In the genomic region with DNA sequence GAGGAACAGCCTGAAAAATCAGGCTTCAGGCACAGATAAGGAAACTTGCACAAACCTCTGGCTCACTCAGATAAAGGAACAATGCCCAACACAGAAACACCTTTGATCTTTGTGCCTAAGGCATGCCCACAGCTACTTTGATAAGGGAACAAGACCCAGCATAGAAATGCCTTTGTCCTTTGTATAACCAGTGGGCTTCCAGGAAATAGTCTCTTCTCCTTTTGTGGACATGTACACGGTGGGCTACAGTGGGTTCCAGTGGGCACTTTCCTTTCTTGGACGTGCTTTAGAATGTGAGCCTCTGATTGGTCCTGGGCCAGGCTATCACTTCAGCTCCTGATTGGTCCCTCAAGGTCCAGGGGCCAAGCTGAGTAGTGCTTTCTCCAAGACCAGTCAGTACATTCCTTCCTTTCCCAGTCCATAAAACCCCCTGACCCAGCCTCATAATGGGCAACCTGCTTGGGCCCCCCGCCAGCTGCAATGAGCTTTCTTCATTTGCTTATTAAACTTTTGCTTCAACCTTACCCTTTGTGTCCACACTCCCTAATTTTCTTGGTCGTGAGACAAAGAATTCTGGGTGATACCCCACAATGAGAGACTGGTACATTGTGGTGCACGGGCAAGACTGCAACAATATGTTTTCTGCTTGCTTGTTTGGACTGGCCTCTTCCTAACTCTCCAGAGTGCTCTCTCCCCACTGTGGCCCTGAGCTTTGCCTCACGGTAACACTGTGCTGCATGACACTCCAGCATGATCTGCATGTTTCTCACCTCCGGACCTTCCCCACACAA, we compare ENCODE assay signal across 34 cellular contexts. TPM values are rescaled to one million over a fixed set of nuclear protein-coding genes. Genes with fewer than 3 reads are reported as not detected.
DNase-seq lines count a peak whose midpoint lies in the region; ATAC-seq and TF ChIP-seq lines count a peak whose summit lies in the region.
"Had no signal": no experiment of that assay in that cellular context is flagged by ENCODE, and none has a peak within 500 bp of the region (broad histone marks: within the 10 kb centered on the region; RNA-seq: fewer than 3 reads in every experiment).

No MANE protein-coding gene starts in this region.

- peak overlapping the region in 2 of 3 donors; percentile 34 to 94 for H3K27ac Mint-ChIP-seq in CD4-positive, CD25-positive, alpha-beta regulatory T cell
- peak overlapping the region; percentile 65 for H3K27ac Mint-ChIP-seq in Caco-2 (ENCODE audit: unreplicated experiment)
- H3K27ac Mint-ChIP-seq in activated T-helper 2 cell treated with anti-CD3 and anti-CD28 coated beads, Interferon-gamma antibody, Interleukin-2, Interleukin-4, amounts not matched to agents 10 μg/mL and 5 μg/mL and 100 μg/mL, durations not matched to agents 14 hours and 24 hours and 36 hours: peak overlapping the region; percentile 5
- no peak overlapping the region for H3K27ac Mint-ChIP-seq in nephron
- H3K27ac Mint-ChIP-seq in CD14-positive monocyte: no peak overlapping the region
- H3K27ac Mint-ChIP-seq: activated T-cell treated with anti-CD3 and anti-CD28 coated beads, Interleukin-2, amount 50 U/mL, for 72 hours had no signal

- CTCF ChIA-PET in Caco-2 (lab: Charles Lee): no interaction called here

- POLR2A ChIA-PET in Caco-2 (lab: Charles Lee): interaction anchor here (0.6 kb wide), 1 partner anchor 16 kb away, joined by 5 read pairs; no protein-coding TSS in a partner anchor

- H3K4me1 Mint-ChIP-seq in CD4-positive, CD25-positive, alpha-beta regulatory T cell: peaks cover 8 to 34% (median 16%) of the 10 kb centered on the region in 4 donors
- H3K4me1 Mint-ChIP-seq in Caco-2 (ENCODE audit: low read depth, unreplicated experiment): peaks cover 29% of the 10 kb centered on the region
- H3K4me1 Mint-ChIP-seq in activated T-helper 2 cell treated with anti-CD3 and anti-CD28 coated beads, Interferon-gamma antibody, Interleukin-2, Interleukin-4, amounts not matched to agents 10 μg/mL and 5 μg/mL and 100 μg/mL, durations not matched to agents 14 hours and 24 hours and 36 hours (ENCODE audit: low read depth): peaks cover 14% of the 10 kb centered on the region
- H3K4me1 Mint-ChIP-seq in nephron: peaks cover 10% of the 10 kb centered on the region
- peaks cover 14% of the 10 kb centered on the region for H3K4me1 Mint-ChIP-seq in CD14-positive monocyte

- intact Hi-C loops in Caco-2 (cut with micrococcal nuclease; ENCODE audit: unreplicated experiment): no loop called here
- intact Hi-C loops in activated T-helper 2 cell treated with anti-CD3 and anti-CD28 coated beads, Interferon-gamma antibody, Interleukin-2, Interleukin-4, amounts not matched to agents 10 μg/mL and 5 μg/mL and 100 μg/mL, durations not matched to agents 14 hours and 24 hours and 36 hours (cut with micrococcal nuclease): loop anchor here (10.0 kb wide), 1 partner anchor 145 kb away; no protein-coding TSS in a partner anchor
- intact Hi-C loops in head of caudate nucleus (cut with DNase I): no loop called here
- intact Hi-C loops in CD14-positive monocyte (cut with micrococcal nuclease): loop anchor here (5.0 kb wide), 2 partner anchors 72 to 222 kb away; partner anchors contain the start of gene SMARCB1 (in 1 of the 2)
- intact Hi-C loops in dorsolateral prefrontal cortex (cut with DNase I): loop anchor here in 1 of 2 donors (10.0 kb wide), 1 partner anchor 165 kb away; no protein-coding TSS in a partner anchor

- no peaks in the 10 kb centered on the region for H3K36me3 ChIP-seq in CD4-positive, CD25-positive, alpha-beta regulatory T cell (ENCODE audit: control insufficient read depth, insufficient read depth, low read length)
- no peaks in the 10 kb centered on the region for H3K36me3 ChIP-seq in Caco-2 (ENCODE audit: control insufficient read depth, insufficient read depth, low read length)
- no peaks in the 10 kb centered on the region for H3K36me3 ChIP-seq in right atrium auricular region
- H3K36me3 ChIP-seq: breast epithelium, transverse colon had no signal

- H3K4me3 ChIP-seq in CD4-positive, CD25-positive, alpha-beta regulatory T cell (ENCODE audit: low read depth, low read length): no peak overlapping the region
- H3K4me3 ChIP-seq in Caco-2 (ENCODE audit: low read depth, low read length) (no peak overlapping the region), right atrium auricular region (no peak overlapping the region), dorsolateral prefrontal cortex (no peak overlapping the region)
- H3K4me3 ChIP-seq: breast epithelium, GM12878, transverse colon had no signal

- H3K27ac ChIP-seq in CD4-positive, CD25-positive, alpha-beta regulatory T cell (ENCODE audit: insufficient read depth, low read length, poor library complexity, severe bottlenecking): no peak overlapping the region
- no peak overlapping the region for H3K27ac ChIP-seq in right atrium auricular region
- no peak overlapping the region for H3K27ac ChIP-seq in dorsolateral prefrontal cortex
- H3K27ac ChIP-seq: breast epithelium, KMS-11, parathyroid adenoma, RWPE1 had no signal

- BruUV-seq in Caco-2 (replicated peaks; lab: Mats Ljungman, UMichigan): no TSS peak

- no peaks in the 10 kb centered on the region for H3K9me3 ChIP-seq in CD4-positive, CD25-positive, alpha-beta regulatory T cell (ENCODE audit: control insufficient read depth in 2 of 2, low read length in 2 of 2)
- peaks cover 11% of the 10 kb centered on the region; the same call in 1 of the 2 replicates for H3K9me3 ChIP-seq in Caco-2
- H3K9me3 ChIP-seq in right atrium auricular region: no peaks in the 10 kb centered on the region
- H3K9me3 ChIP-seq: breast epithelium, transverse colon had no signal

- no peak for ATAC-seq in CD4-positive, CD25-positive, alpha-beta regulatory T cell (ENCODE audit: low read depth in 2 of 2)
- ATAC-seq: activated CD8-positive, alpha-beta memory T cell treated with anti-CD3 and anti-CD28 coated beads, Interleukin-2, amount 10 ng/mL, durations not matched to agents 7 days and 5 days; activated T-cell treated with anti-CD3 and anti-CD28 coated beads, Interleukin-2, amount 50 U/mL, for 72 hours; GM12878; natural killer cell treated with Interleukin-12 subunit alpha and Interleukin-12 subunit beta and Interleukin-15 and Interleukin-18, amount 100 ng/mL, for 72 hours; right cardiac atrium had no signal

- H3K27me3 ChIP-seq in CD4-positive, CD25-positive, alpha-beta regulatory T cell (ENCODE audit: control insufficient read depth, insufficient read depth, low read length): no peaks in the 10 kb centered on the region
- no peaks in the 10 kb centered on the region for H3K27me3 ChIP-seq in Caco-2 (replicated peaks; ENCODE audit: control insufficient read depth, insufficient read depth, low read length)
- no peaks in the 10 kb centered on the region for H3K27me3 ChIP-seq in right atrium auricular region
- no peaks in the 10 kb centered on the region for H3K27me3 ChIP-seq in dorsolateral prefrontal cortex
- H3K27me3 ChIP-seq: breast epithelium, transverse colon had no signal

- H3K4me3 Mint-ChIP-seq in CD4-positive, CD25-positive, alpha-beta regulatory T cell: peak overlapping the region; percentile 2 to 99 (median 64)
- peak overlapping the region; percentile 28 for H3K4me3 Mint-ChIP-seq in Caco-2 (ENCODE audit: unreplicated experiment)
- H3K4me3 Mint-ChIP-seq in activated T-helper 2 cell treated with anti-CD3 and anti-CD28 coated beads, Interferon-gamma antibody, Interleukin-2, Interleukin-4, amounts not matched to agents 10 μg/mL and 5 μg/mL and 100 μg/mL, durations not matched to agents 14 hours and 24 hours and 36 hours (ENCODE audit: low read depth): peak overlapping the region; percentile 20
- H3K4me3 Mint-ChIP-seq in nephron: peak overlapping the region in 2 of 3 experiments; percentile 5 to 37
- no peak overlapping the region for H3K4me3 Mint-ChIP-seq in CD14-positive monocyte
- H3K4me3 Mint-ChIP-seq: natural killer cell treated with Interleukin-12 subunit alpha and Interleukin-12 subunit beta and Interleukin-15 and Interleukin-18, amount 100 ng/mL, for 72 hours had no signal

- no peak for DNase-seq in CD4-positive, CD25-positive, alpha-beta regulatory T cell
- DNase-seq in Caco-2 (peak; percentile 38 to 52), head of caudate nucleus (no peak), CD14-positive monocyte (ENCODE audit: low spot score) (no peak), right atrium auricular region (ENCODE audit: low spot score) (no peak), dorsolateral prefrontal cortex (no peak)
- DNase-seq in activated T-helper 2 cell treated with anti-CD3 and anti-CD28 coated beads, Interferon-gamma antibody, Interleukin-2, Interleukin-4, amounts not matched to agents 10 μg/mL and 5 μg/mL and 100 μg/mL, durations not matched to agents 14 hours and 24 hours and 36 hours (ENCODE audit: low spot score): no peak
- DNase-seq: ACHN; activated CD4-positive, alpha-beta T cell treated with anti-CD3 and anti-CD28 coated beads for 4 hours; activated CD8-positive, alpha-beta memory T cell treated with anti-CD3 and anti-CD28 coated beads, Interleukin-2, amount 10 ng/mL, durations not matched to agents 7 days and 5 days; activated naive CD4-positive, alpha-beta T cell treated with Interleukin-2 at 50 U/mL for 16 hours; activated T-cell treated with anti-CD3 and anti-CD28 coated beads, Interleukin-2, amount 50 U/mL, for 72 hours; amygdala; effector memory CD4-positive, alpha-beta T cell; EL; hippocampal formation; NCI-H1436; NCI-H446; NCI-H774; right cardiac atrium; stimulated activated CD4-positive, alpha-beta T cell treated with anti-CD3 and anti-CD28 coated beads, Interleukin-2, amount 100 ng/mL, for 48 hours; T-helper 1 cell; transverse colon had no signal

- peaks cover 14% of the 10 kb centered on the region for H3K4me1 ChIP-seq in CD4-positive, CD25-positive, alpha-beta regulatory T cell (ENCODE audit: control insufficient read depth, insufficient read depth, low read length, poor library complexity, severe bottlenecking)
- H3K4me1 ChIP-seq in Caco-2 (peaks cover 26% of the 10 kb centered on the region), right atrium auricular region (peaks cover 0 to 35% of the 10 kb centered on the region in 2 donors)
- H3K4me1 ChIP-seq: parathyroid adenoma had no signal

- no peaks in the 10 kb centered on the region for H3K36me3 Mint-ChIP-seq in CD4-positive, CD25-positive, alpha-beta regulatory T cell
- peaks cover 15% of the 10 kb centered on the region for H3K36me3 Mint-ChIP-seq in Caco-2 (ENCODE audit: insufficient read depth, unreplicated experiment)
- H3K36me3 Mint-ChIP-seq in activated T-helper 2 cell treated with anti-CD3 and anti-CD28 coated beads, Interferon-gamma antibody, Interleukin-2, Interleukin-4, amounts not matched to agents 10 μg/mL and 5 μg/mL and 100 μg/mL, durations not matched to agents 14 hours and 24 hours and 36 hours (ENCODE audit: low read depth): peaks cover 8% of the 10 kb centered on the region
- H3K36me3 Mint-ChIP-seq in nephron (ENCODE audit: low read depth): no peaks in the 10 kb centered on the region
- H3K36me3 Mint-ChIP-seq in CD14-positive monocyte: no peaks in the 10 kb centered on the region
- H3K36me3 Mint-ChIP-seq: natural killer cell treated with Interleukin-12 subunit alpha and Interleukin-12 subunit beta and Interleukin-15 and Interleukin-18, amount 100 ng/mL, for 72 hours had no signal

- no peaks in the 10 kb centered on the region for H3K27me3 Mint-ChIP-seq in CD4-positive, CD25-positive, alpha-beta regulatory T cell
- H3K27me3 Mint-ChIP-seq in Caco-2 (ENCODE audit: insufficient read depth, unreplicated experiment): no peaks in the 10 kb centered on the region
- no peaks in the 10 kb centered on the region for H3K27me3 Mint-ChIP-seq in activated T-helper 2 cell treated with anti-CD3 and anti-CD28 coated beads, Interferon-gamma antibody, Interleukin-2, Interleukin-4, amounts not matched to agents 10 μg/mL and 5 μg/mL and 100 μg/mL, durations not matched to agents 14 hours and 24 hours and 36 hours (ENCODE audit: low read depth)
- H3K27me3 Mint-ChIP-seq in nephron (ENCODE audit: low read depth): no peaks in the 10 kb centered on the region
- H3K27me3 Mint-ChIP-seq in CD14-positive monocyte (ENCODE audit: low read depth in 3 of 3): peaks cover 0 to 1% (median 0%) of the 10 kb centered on the region in 3 donors
- H3K27me3 Mint-ChIP-seq: activated CD8-positive, alpha-beta memory T cell treated with anti-CD3 and anti-CD28 coated beads, Interleukin-2, amount 10 ng/mL, durations not matched to agents 7 days and 5 days; natural killer cell treated with Interleukin-12 subunit alpha and Interleukin-12 subunit beta and Interleukin-15 and Interleukin-18, amount 100 ng/mL, for 72 hours had no signal

- H3K9me3 Mint-ChIP-seq in CD4-positive, CD25-positive, alpha-beta regulatory T cell: peaks cover 0 to 1% (median 0%) of the 10 kb centered on the region in 7 donors
- H3K9me3 Mint-ChIP-seq in Caco-2 (ENCODE audit: unreplicated experiment) (peaks cover 12% of the 10 kb centered on the region), nephron (no peaks in the 10 kb centered on the region), CD14-positive monocyte (peaks cover 0 to 3% (median 0%) of the 10 kb centered on the region in 7 donors)
- H3K9me3 Mint-ChIP-seq in activated T-helper 2 cell treated with anti-CD3 and anti-CD28 coated beads, Interferon-gamma antibody, Interleukin-2, Interleukin-4, amounts not matched to agents 10 μg/mL and 5 μg/mL and 100 μg/mL, durations not matched to agents 14 hours and 24 hours and 36 hours: no peaks in the 10 kb centered on the region
- H3K9me3 Mint-ChIP-seq: activated T-cell treated with anti-CD3 and anti-CD28 coated beads, Interleukin-2, amount 50 U/mL, for 72 hours; natural killer cell treated with Interleukin-12 subunit alpha and Interleukin-12 subunit beta and Interleukin-15 and Interleukin-18, amount 100 ng/mL, for 72 hours had no signal

- TF ChIP-seq CTCF in Caco-2 (IDR thresholded peaks at IDR 0.05; ENCODE audit: insufficient read depth in 1 of 2, low read depth in 1 of 2, low read length in 1 of 2, severe bottlenecking in 1 of 2, unreplicated experiment in 1 of 2): no peak
- TF ChIP-seq CTCF in nephron (IDR thresholded peaks at IDR 0.05; ENCODE audit: unreplicated experiment in 3 of 3): no peak
- TF ChIP-seq CTCF in CD14-positive monocyte (IDR thresholded peaks at IDR 0.05): no peak
- no peak for TF ChIP-seq CTCF in right atrium auricular region (IDR thresholded peaks at IDR 0.05)
- TF ChIP-seq CTCF in dorsolateral prefrontal cortex (IDR thresholded peaks at IDR 0.05 in 54 of 56, conservative IDR thresholded peaks at IDR 0.05 in 2 of 56; ENCODE audit: low read depth in 1 of 56, partially characterized antibody in 56 of 56): no peak

RNA-seq across cellular contexts. Expression of gene CABIN1, which starts 1.7 kb away (rescaled TPM):
- 116 TPM for total RNA-seq in CD4-positive, CD25-positive, alpha-beta regulatory T cell
- 1 to 10 TPM; 6.1 to 8.2 (median 7.1) TPM for polyA plus RNA-seq in CD4-positive, CD25-positive, alpha-beta regulatory T cell
- 65.0 and 72.7 TPM in 2 replicates for total RNA-seq in Caco-2 (2022)
- total RNA-seq in activated T-helper 2 cell treated with anti-CD3 and anti-CD28 coated beads, Interferon-gamma antibody, Interleukin-2, Interleukin-4, amounts not matched to agents 10 μg/mL and 5 μg/mL and 100 μg/mL, durations not matched to agents 14 hours and 24 hours and 36 hours: 104 and 106 TPM in 2 replicates
- 1 to 10 TPM; 2.0 to 3.1 TPM for polyA plus RNA-seq in CD14-positive monocyte
- 10 to 100 TPM; 27.6 to 27.9 TPM for total RNA-seq in right atrium auricular region
- total RNA-seq in dorsolateral prefrontal cortex: 100 to 1,000 TPM in 89 of 120 experiments, 10 to 100 TPM in 31; 67.1 to 149 (median 111) TPM

RNA-seq across cellular contexts. Expression of gene GSTT4, which starts 4.2 kb away (rescaled TPM):
- total RNA-seq in CD4-positive, CD25-positive, alpha-beta regulatory T cell: not detected
- not detected for polyA plus RNA-seq in CD4-positive, CD25-positive, alpha-beta regulatory T cell
- 0.16 TPM in 1 of 2 replicates, not detected in the other for total RNA-seq in Caco-2 (2022)
- not detected in 2 replicates for total RNA-seq in activated T-helper 2 cell treated with anti-CD3 and anti-CD28 coated beads, Interferon-gamma antibody, Interleukin-2, Interleukin-4, amounts not matched to agents 10 μg/mL and 5 μg/mL and 100 μg/mL, durations not matched to agents 14 hours and 24 hours and 36 hours
- polyA plus RNA-seq in CD14-positive monocyte: not detected
- not detected for total RNA-seq in right atrium auricular region
- total RNA-seq in dorsolateral prefrontal cortex: under 1 TPM in 1 of 120 experiments, not detected in 119; 0.73 TPM
- total RNA-seq: activated CD8-positive, alpha-beta memory T cell treated with anti-CD3 and anti-CD28 coated beads, Interleukin-2, amount 10 ng/mL, durations not matched to agents 7 days and 5 days; activated T-cell treated with anti-CD3 and anti-CD28 coated beads, Interleukin-2, amount 50 U/mL, for 72 hours; breast epithelium; fibroblast of villous mesenchyme; GM12878; natural killer cell treated with Interleukin-12 subunit alpha and Interleukin-12 subunit beta and Interleukin-15 and Interleukin-18, amount 100 ng/mL, for 72 hours; right cardiac atrium; SK-MEL-5; transverse colon had no signal
- polyA plus RNA-seq: BJ, esophagus, GM12878, right cardiac atrium had no signal

RNA-seq across cellular contexts. Expression of gene GSTT2, which starts 29.5 kb away (rescaled TPM):
- not detected for total RNA-seq in CD4-positive, CD25-positive, alpha-beta regulatory T cell
- not detected for polyA plus RNA-seq in CD4-positive, CD25-positive, alpha-beta regulatory T cell
- total RNA-seq in Caco-2 (2022) (0.82 and 1.0 TPM in 2 replicates), right atrium auricular region (under 1 TPM in 1 of 2 donors, not detected in 1; 0.48 TPM), dorsolateral prefrontal cortex (1 to 10 TPM in 35 of 120 experiments, under 1 TPM in 11, not detected in 74; 0.62 to 7.9 (median 1.5) TPM)
- not detected in 2 replicates for total RNA-seq in activated T-helper 2 cell treated with anti-CD3 and anti-CD28 coated beads, Interferon-gamma antibody, Interleukin-2, Interleukin-4, amounts not matched to agents 10 μg/mL and 5 μg/mL and 100 μg/mL, durations not matched to agents 14 hours and 24 hours and 36 hours
- polyA plus RNA-seq in CD14-positive monocyte: not detected
- total RNA-seq: activated CD8-positive, alpha-beta memory T cell treated with anti-CD3 and anti-CD28 coated beads, Interleukin-2, amount 10 ng/mL, durations not matched to agents 7 days and 5 days; activated T-cell treated with anti-CD3 and anti-CD28 coated beads, Interleukin-2, amount 50 U/mL, for 72 hours; breast epithelium; fibroblast of villous mesenchyme; GM12878; right cardiac atrium; SK-MEL-5 had no signal
- polyA plus RNA-seq: GM12878 had no signal

RNA-seq across cellular contexts. Expression of gene DDT, which starts 35.2 kb away (rescaled TPM):
- total RNA-seq in CD4-positive, CD25-positive, alpha-beta regulatory T cell: 68.0 TPM
- 100 to 1,000 TPM; 117 to 142 (median 132) TPM for polyA plus RNA-seq in CD4-positive, CD25-positive, alpha-beta regulatory T cell
- 121 and 123 TPM in 2 replicates for total RNA-seq in Caco-2 (2022)
- total RNA-seq in activated T-helper 2 cell treated with anti-CD3 and anti-CD28 coated beads, Interferon-gamma antibody, Interleukin-2, Interleukin-4, amounts not matched to agents 10 μg/mL and 5 μg/mL and 100 μg/mL, durations not matched to agents 14 hours and 24 hours and 36 hours: 112 and 116 TPM in 2 replicates
- 100 to 1,000 TPM; 138 to 192 TPM for polyA plus RNA-seq in CD14-positive monocyte
- 100 to 1,000 TPM; 147 to 153 TPM for total RNA-seq in right atrium auricular region
- total RNA-seq in dorsolateral prefrontal cortex: 100 to 1,000 TPM in 8 of 120 experiments, 10 to 100 TPM in 112; 44.8 to 112 (median 76.1) TPM

RNA-seq across cellular contexts. Expression of gene DDTL, which starts 42.7 kb away (rescaled TPM):
- 4.4 TPM for total RNA-seq in CD4-positive, CD25-positive, alpha-beta regulatory T cell
- 1 to 10 TPM; 1.2 to 3.2 (median 2.1) TPM for polyA plus RNA-seq in CD4-positive, CD25-positive, alpha-beta regulatory T cell
- 4.1 and 6.2 TPM in 2 replicates for total RNA-seq in Caco-2 (2022)
- total RNA-seq in activated T-helper 2 cell treated with anti-CD3 and anti-CD28 coated beads, Interferon-gamma antibody, Interleukin-2, Interleukin-4, amounts not matched to agents 10 μg/mL and 5 μg/mL and 100 μg/mL, durations not matched to agents 14 hours and 24 hours and 36 hours: 4.4 and 4.8 TPM in 2 replicates
- under 1 TPM; 0.25 to 0.41 TPM for polyA plus RNA-seq in CD14-positive monocyte
- 1 to 10 TPM in 1 of 2 donors, not detected in 1; 1.0 TPM for total RNA-seq in right atrium auricular region
- total RNA-seq in dorsolateral prefrontal cortex: 1 to 10 TPM in 69 of 120 experiments, under 1 TPM in 4, not detected in 47; 0.30 to 5.3 (median 2.0) TPM
- total RNA-seq: activated CD8-positive, alpha-beta memory T cell treated with anti-CD3 and anti-CD28 coated beads, Interleukin-2, amount 10 ng/mL, durations not matched to agents 7 days and 5 days had no signal

Comparison
In these comparisons a context has a peak if more than half of its experiments do, and no peak if none do; other contexts are left out.
1. DNase-seq: peak in Caco-2 (2 of 2); none in CD4-positive, CD25-positive, alpha-beta regulatory T cell (0 of 3), activated T-helper 2 cell treated with anti-CD3 and anti-CD28 coated beads, Interferon-gamma antibody, Interleukin-2, Interleukin-4, amounts not matched to agents 10 μg/mL and 5 μg/mL and 100 μg/mL, durations not matched to agents 14 hours and 24 hours and 36 hours (single experiment), head of caudate nucleus (0 of 42), CD14-positive monocyte (single experiment), right atrium auricular region (single experiment) and dorsolateral prefrontal cortex (0 of 10).
2. H3K27ac Mint-ChIP-seq: peak in CD4-positive, CD25-positive, alpha-beta regulatory T cell (2 of 3), Caco-2 (single experiment) and activated T-helper 2 cell treated with anti-CD3 and anti-CD28 coated beads, Interferon-gamma antibody, Interleukin-2, Interleukin-4, amounts not matched to agents 10 μg/mL and 5 μg/mL and 100 μg/mL, durations not matched to agents 14 hours and 24 hours and 36 hours (single experiment); none in nephron (0 of 3) and CD14-positive monocyte (0 of 7).
3. H3K4me3 Mint-ChIP-seq: peak in CD4-positive, CD25-positive, alpha-beta regulatory T cell (4 of 4), Caco-2 (single experiment), activated T-helper 2 cell treated with anti-CD3 and anti-CD28 coated beads, Interferon-gamma antibody, Interleukin-2, Interleukin-4, amounts not matched to agents 10 μg/mL and 5 μg/mL and 100 μg/mL, durations not matched to agents 14 hours and 24 hours and 36 hours (single experiment) and nephron (2 of 3); none in CD14-positive monocyte (0 of 2).
4. intact Hi-C loops: an anchor here in activated T-helper 2 cell treated with anti-CD3 and anti-CD28 coated beads, Interferon-gamma antibody, Interleukin-2, Interleukin-4, amounts not matched to agents 10 μg/mL and 5 μg/mL and 100 μg/mL, durations not matched to agents 14 hours and 24 hours and 36 hours (10.0 kb wide) and CD14-positive monocyte (5.0 kb wide); none called in Caco-2 and head of caudate nucleus.